13 cellular contexts compared by ENCODE assay signal in the genomic region with DNA sequence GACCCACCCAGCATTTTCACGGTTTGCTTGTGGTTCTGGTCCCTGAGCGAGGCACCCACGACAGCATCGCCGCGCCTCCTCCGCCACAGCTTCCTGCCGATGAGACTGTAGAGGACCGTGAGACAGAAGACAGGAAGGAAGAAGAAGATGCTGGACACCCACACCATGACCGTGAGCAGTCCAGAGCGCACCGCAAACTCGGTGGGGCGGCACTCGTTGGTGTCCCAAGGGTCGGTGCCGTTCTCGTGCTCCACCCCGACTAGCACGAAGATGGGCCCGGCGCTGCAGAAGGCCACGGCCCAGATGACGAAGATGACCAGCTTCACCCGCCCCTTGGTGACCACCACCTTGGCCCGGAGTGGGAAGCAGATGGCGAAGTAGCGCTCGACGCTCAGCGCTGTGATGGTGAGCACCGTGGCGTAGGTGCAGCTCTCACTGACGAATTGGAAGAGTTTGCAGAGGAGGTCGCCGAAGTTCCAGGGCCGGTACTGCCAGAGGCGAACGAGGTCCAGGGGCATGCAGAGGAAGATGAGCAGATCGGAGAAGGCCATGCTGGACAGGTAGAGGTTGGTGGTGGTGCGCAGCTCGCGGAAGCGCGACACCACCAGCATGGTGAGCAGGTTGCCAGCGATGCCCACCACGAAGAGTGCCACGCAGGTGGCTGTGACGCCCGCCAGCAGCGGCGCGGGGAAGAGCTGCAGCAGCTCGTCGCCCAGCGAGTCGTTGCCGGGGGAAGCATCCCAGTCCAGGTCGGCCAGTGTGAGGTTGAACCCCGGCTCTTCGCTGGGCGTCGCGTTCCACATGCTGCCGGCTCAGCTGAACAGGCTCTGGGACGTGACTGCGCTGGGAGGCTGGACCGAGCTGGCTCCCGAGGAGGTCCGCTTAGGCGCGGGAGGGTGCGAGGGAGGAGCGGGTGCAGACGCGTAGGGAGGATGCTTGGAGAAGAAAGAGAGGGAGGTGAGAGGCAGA. TPM values are rescaled to one million over a fixed set of nuclear protein-coding genes. Genes with fewer than 3 reads are reported as not detected.
A peak's percentile ranks its signal among the peaks of the same experiment; 100 is the strongest.
DNase-seq lines count a peak whose midpoint lies in the region; FAIRE-seq and TF ChIP-seq lines count a peak whose summit lies in the region.
"Had no signal": no experiment of that assay in that cellular context is flagged by ENCODE, and none has a peak within 500 bp of the region (broad histone marks: within the 10 kb centered on the region; RNA-seq: fewer than 3 reads in every experiment).

A gene with protein sequence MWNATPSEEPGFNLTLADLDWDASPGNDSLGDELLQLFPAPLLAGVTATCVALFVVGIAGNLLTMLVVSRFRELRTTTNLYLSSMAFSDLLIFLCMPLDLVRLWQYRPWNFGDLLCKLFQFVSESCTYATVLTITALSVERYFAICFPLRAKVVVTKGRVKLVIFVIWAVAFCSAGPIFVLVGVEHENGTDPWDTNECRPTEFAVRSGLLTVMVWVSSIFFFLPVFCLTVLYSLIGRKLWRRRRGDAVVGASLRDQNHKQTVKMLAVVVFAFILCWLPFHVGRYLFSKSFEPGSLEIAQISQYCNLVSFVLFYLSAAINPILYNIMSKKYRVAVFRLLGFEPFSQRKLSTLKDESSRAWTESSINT (minus strand): TSS at position 846 of the 969 bp plus-strand sequence. CDS start 43 bp downstream, at position 803.

- 35% methylated on average over 73 of the region's 76 CpGs; no CpG with 5 or more reads in 1 of the 2 experiments for WGBS in H1 (ENCODE audit: extremely low coverage in 1 of 2, insufficient coverage in 1 of 2, insufficient read length in 1 of 2, insufficient replicate concordance in 2 of 2, low coverage in 1 of 2, low lambda C conversion rate in 2 of 2, missing lambda C conversion rate in 1 of 2), 2 experiments
- WGBS in sigmoid colon, 2 donors, result 11 to 28% methylated on average over 76 of the region's 76 CpGs

- POLR2A ChIA-PET in H1 (lab: Charles Lee; ENCODE audit: partially characterized antibody), result interaction anchor here (1.2 kb wide), 1 partner anchor 11 kb away, joined by 3 read pairs; no protein-coding TSS in a partner anchor

- peak within 1 kb of the TSS; percentile 78 to 94 for H3K4me2 ChIP-seq in H1 (ENCODE audit: insufficient read depth in 1 of 2, low read depth in 2 of 2, low read length in 2 of 2)
- H3K4me2 ChIP-seq: A549 had no signal

- H3K23ac ChIP-seq in H1 (ENCODE audit: insufficient read length), result no peak within 1 kb of the TSS

- CTCF ChIA-PET in H1 (lab: Charles Lee; ENCODE audit: partially characterized antibody), result interaction anchor here (0.8 to 2.7 kb wide), 8 partner anchors 11 to 226 kb away, joined by 3 to 10 read pairs (median 4); no protein-coding TSS in a partner anchor

- no peak within 1 kb of the TSS for H2BK5ac ChIP-seq in H1 (ENCODE audit: low read depth, low read length)

- H3K27ac Mint-ChIP-seq in T-helper 2 cell treated with Interferon-gamma antibody and Interleukin-4, amounts not matched to agents 5 μg/mL and 100 μg/mL, for 36 hours, result peak within 1 kb of the TSS; percentile 32

- H2AFZ ChIP-seq in H1 (ENCODE audit: low read length), result 0 out of 2 replicates have a peak within 1 kb of the TSS, but pooled peaks have one; percentile 5

- H4K5ac ChIP-seq in H1 (ENCODE audit: insufficient read length, low read depth, low read length), result no peak within 1 kb of the TSS

- no peak within 1 kb of the TSS for H2BK15ac ChIP-seq in H1 (ENCODE audit: low read length)

- H2BK20ac ChIP-seq in H1 (ENCODE audit: low read length), result no peak within 1 kb of the TSS

- TF ChIP-seq CTCF in H1 (IDR thresholded peaks at IDR 0.05; ENCODE audit: control extremely low read depth in 1 of 3, insufficient read depth in 1 of 3, low read depth in 1 of 3, low read length in 3 of 3), result no peak
- TF ChIP-seq CTCF in sigmoid colon (IDR thresholded peaks at IDR 0.05), result no peak

- H3K4me1 Mint-ChIP-seq in T-helper 2 cell treated with Interferon-gamma antibody and Interleukin-4, amounts not matched to agents 5 μg/mL and 100 μg/mL, for 36 hours (ENCODE audit: low read depth), result peaks cover 20% of the 10 kb centered on the region

- no peak within 1 kb of the TSS for H3K56ac ChIP-seq in H1 (replicated peaks; ENCODE audit: insufficient read length, low read depth, low read length)

- no peak within 1 kb of the TSS for H2BK120ac ChIP-seq in H1 (replicated peaks; ENCODE audit: low read depth, low read length)

- H3K27ac ChIP-seq in H1 (ENCODE audit: low read depth, low read length), result no peak within 1 kb of the TSS
- no peak within 1 kb of the TSS for H3K27ac ChIP-seq in sigmoid colon
- H3K27ac ChIP-seq: A549, heart left ventricle had no signal

- peak; percentile 13 for DNase-seq in activated CD4-positive, alpha-beta T cell treated with anti-CD3 and anti-CD28 coated beads for 48 hours
- DNase-seq in activated CD4-positive, alpha-beta T cell treated with anti-CD3 and anti-CD28 coated beads, Interleukin-2, amount 50 U/mL, for 1 hour, result no peak
- DNase-seq in T-helper 2 cell treated with Interferon-gamma antibody and Interleukin-4, amounts not matched to agents 5 μg/mL and 100 μg/mL, for 36 hours (ENCODE audit: low spot score), result no peak
- DNase-seq in H1 (ENCODE audit: low read depth in 1 of 2, low spot score in 2 of 2), result no peak
- DNase-seq in retina, result peak; percentile 60
- DNase-seq in NCI-H2196 (lab: John Stamatoyannopoulos, UW; ENCODE audit: unreplicated experiment), result no peak
- no peak for DNase-seq in SIG-M5 (lab: John Stamatoyannopoulos, UW)
- no peak for DNase-seq in sigmoid colon
- DNase-seq: heart left ventricle, NCI-H526 treated with DMSO at 0.1 percent for 48 hours had no signal

- peaks cover 1 to 17% of the 10 kb centered on the region in 2 experiments for H4K20me1 ChIP-seq in H1 (replicated peaks in 1 of 2; ENCODE audit: control insufficient read depth in 1 of 2, insufficient read depth in 2 of 2, low read length in 2 of 2)

- no peak within 1 kb of the TSS for H3K14ac ChIP-seq in H1 (ENCODE audit: insufficient read length)

- H3K36me3 ChIP-seq in H1 (ENCODE audit: control insufficient read depth in 2 of 4, insufficient read depth in 4 of 4, low read length in 3 of 4), result no peaks in the 10 kb centered on the region
- H3K36me3 ChIP-seq in sigmoid colon, result no peaks in the 10 kb centered on the region
- H3K36me3 ChIP-seq: heart left ventricle had no signal

- TF ChIP-seq EP300 in H1 (IDR thresholded peaks at IDR 0.05; ENCODE audit: borderline replicate concordance in 1 of 2, low read depth in 2 of 2, low read length in 2 of 2), result no peak
- TF ChIP-seq EP300 in sigmoid colon (IDR thresholded peaks at IDR 0.05), result no peak

- H2AK5ac ChIP-seq in H1 (ENCODE audit: low read depth, low read length), result no peak within 1 kb of the TSS

- intact Hi-C loops in sigmoid colon (cut with DNase I), result no loop called here

- no peak for FAIRE-seq in H1 (lab: Jason Lieb, UNC)
- FAIRE-seq: A549 had no signal

- no peak within 1 kb of the TSS for H3K4ac ChIP-seq in H1 (replicated peaks; ENCODE audit: insufficient read length, low read depth, low read length)

- H3K9me3 ChIP-seq in H1 (ENCODE audit: insufficient read depth in 2 of 2, low read depth in 1 of 2, low read length in 1 of 2) (no peaks in the 10 kb centered on the region; a peak in 1 of 4 replicates), sigmoid colon (no peaks in the 10 kb centered on the region)
- H3K9me3 ChIP-seq: A549, heart left ventricle had no signal

- no peak for TF ChIP-seq RAD21 in H1 (IDR thresholded peaks at IDR 0.05 in 1 of 2, conservative IDR thresholded peaks at IDR 0.05 in 1 of 2; ENCODE audit: low read depth in 2 of 2, low read length in 2 of 2)

- no peak within 1 kb of the TSS for H3K18ac ChIP-seq in H1 (ENCODE audit: extremely low read depth, low read length)

- no peak within 1 kb of the TSS for H4K91ac ChIP-seq in H1 (replicated peaks; ENCODE audit: insufficient read length, low read length)

- peak within 1 kb of the TSS; percentile 45; the same call in 1 of the 2 replicates for H4K8ac ChIP-seq in H1 (ENCODE audit: extremely low read depth, insufficient read depth, low read length)

- H3K4me3 Mint-ChIP-seq in T-helper 2 cell treated with Interferon-gamma antibody and Interleukin-4, amounts not matched to agents 5 μg/mL and 100 μg/mL, for 36 hours, result peak within 1 kb of the TSS; percentile 70

- no peaks in the 10 kb centered on the region for H3K79me1 ChIP-seq in H1 (ENCODE audit: low read depth, low read length)

- H3K4me1 ChIP-seq in H1 (replicated peaks in 1 of 4; ENCODE audit: control insufficient read depth in 3 of 4, insufficient read depth in 4 of 4, low read length in 3 of 4) (peaks cover 0 to 23% (median 9%) of the 10 kb centered on the region in 4 experiments; a peak in 5 of 7 replicates), sigmoid colon (peaks cover 0 to 22% (median 5%) of the 10 kb centered on the region in 4 donors)
- H3K4me1 ChIP-seq: A549 had no signal

- no peaks in the 10 kb centered on the region for H3K9me3 Mint-ChIP-seq in T-helper 2 cell treated with Interferon-gamma antibody and Interleukin-4, amounts not matched to agents 5 μg/mL and 100 μg/mL, for 36 hours

- peaks cover 8% of the 10 kb centered on the region for H3K36me3 Mint-ChIP-seq in T-helper 2 cell treated with Interferon-gamma antibody and Interleukin-4, amounts not matched to agents 5 μg/mL and 100 μg/mL, for 36 hours (ENCODE audit: low read depth)

- H3K9ac ChIP-seq in H1 (replicated peaks in 1 of 4; ENCODE audit: extremely low read depth in 1 of 4, low read depth in 3 of 4, low read length in 3 of 4), result no peak within 1 kb of the TSS

- peaks cover 14% of the 10 kb centered on the region for H3K23me2 ChIP-seq in H1 (ENCODE audit: low read depth, low read length)

- no peaks in the 10 kb centered on the region for H3K79me2 ChIP-seq in H1 (ENCODE audit: control insufficient read depth in 1 of 2, insufficient read depth in 2 of 2, low read length in 2 of 2)

- peaks cover 28 to 54% (median 41%) of the 10 kb centered on the region in 4 experiments for H3K27me3 ChIP-seq in H1 (replicated peaks in 1 of 4; ENCODE audit: control insufficient read depth in 3 of 4, extremely low read depth in 1 of 4, insufficient read depth in 3 of 4, low read length in 3 of 4)
- H3K27me3 ChIP-seq in sigmoid colon, result peaks cover 24 to 63% (median 32%) of the 10 kb centered on the region in 3 donors

- no peak within 1 kb of the TSS; the same call in 1 of the 2 replicates for H2BK12ac ChIP-seq in H1 (ENCODE audit: low read depth, low read length)

- TF ChIP-seq POLR2A in H1 (IDR thresholded peaks at IDR 0.05; ENCODE audit: control extremely low read depth in 1 of 2, low read depth in 2 of 2, low read length in 2 of 2) (no peak), sigmoid colon (IDR thresholded peaks at IDR 0.05) (no peak)

- H3K27me3 Mint-ChIP-seq in T-helper 2 cell treated with Interferon-gamma antibody and Interleukin-4, amounts not matched to agents 5 μg/mL and 100 μg/mL, for 36 hours (ENCODE audit: low read depth), result peaks cover 81% of the 10 kb centered on the region

- H3K4me3 ChIP-seq in H1 (ENCODE audit: extremely low read depth in 1 of 4, insufficient read depth in 2 of 4, low read depth in 3 of 4, low read length in 4 of 4) (peak within 1 kb of the TSS; percentile 16 to 56 (median 34); a peak in 7 of 8 replicates), sigmoid colon (no peak within 1 kb of the TSS)
- H3K4me3 ChIP-seq: A549 had no signal

RNA-seq across cellular contexts. Expression of the gene that starts here (rescaled TPM):
- not detected in 2 replicates for total RNA-seq in H1 (2021; fragmentation: NEBNext Ultra II Directional; extraction: Animal tissue kit (Norgen Biotek cat#: 25700))
- polyA plus RNA-seq in H1 (2011; rRNA removed), result not detected in 2 replicates
- polyA plus RNA-seq in H1 (2011; cell fraction: cytosol; rRNA removed), result not detected
- not detected for polyA plus RNA-seq in H1 (2011; cell fraction: nucleus; rRNA removed)
- not detected in 4 replicates for polyA plus RNA-seq in H1 (2012, experiment 1 of 2)
- not detected for polyA plus RNA-seq in H1 (2012, experiment 2 of 2)
- not detected for polyA plus RNA-seq in H1 (2013, experiment 1 of 2)
- polyA plus RNA-seq in H1 (2013, experiment 2 of 2), result not detected
- polyA minus RNA-seq in H1 (2011; rRNA and poly(A)+ RNA removed), result not detected in 2 replicates
- polyA minus RNA-seq in H1 (2011; cell fraction: cytosol; rRNA and poly(A)+ RNA removed), result not detected
- not detected for polyA minus RNA-seq in H1 (2011; cell fraction: nucleus; rRNA and poly(A)+ RNA removed)
- under 1 TPM in 2 of 4 donors, not detected in 2; 0.55 to 0.99 TPM for total RNA-seq in sigmoid colon
- polyA plus RNA-seq in sigmoid colon, result not detected
- total RNA-seq: dermis microvascular lymphatic vessel endothelial cell, G401, heart left ventricle had no signal
- polyA plus RNA-seq: A549, heart left ventricle had no signal

Comparison
In these comparisons a context has a peak if more than half of its experiments do, and no peak if none do; other contexts are left out.
1. DNase-seq: peak in activated CD4-positive, alpha-beta T cell treated with anti-CD3 and anti-CD28 coated beads for 48 hours (single experiment) and retina (single experiment); none in activated CD4-positive, alpha-beta T cell treated with anti-CD3 and anti-CD28 coated beads, Interleukin-2, amount 50 U/mL, for 1 hour (single experiment), T-helper 2 cell treated with Interferon-gamma antibody and Interleukin-4, amounts not matched to agents 5 μg/mL and 100 μg/mL, for 36 hours (single experiment), H1 (0 of 2), NCI-H2196 (single experiment), SIG-M5 (single experiment) and sigmoid colon (single experiment).
2. H3K4me3 ChIP-seq: peak in H1 (4 of 4); none in sigmoid colon (0 of 4).